ENCODE assay signal across 13 cellular contexts in genomic region chr16:59632266-59632855, GRCh38.
DNase-seq lines count a peak whose midpoint lies in the region; ATAC-seq and TF ChIP-seq lines count a peak whose summit lies in the region.
"Had no signal": no experiment of that assay in that cellular context is flagged by ENCODE, and none has a peak within 500 bp of the region (broad histone marks: within the 10 kb centered on the region; RNA-seq: fewer than 3 reads in every experiment).

No MANE protein-coding gene starts in this region.

- H3K4me3 ChIP-seq in esophagus muscularis mucosa (no peak overlapping the region), HAP-1 (no peak overlapping the region)
- H3K4me3 ChIP-seq: left ventricle myocardium inferior had no signal

- intact Hi-C loops in esophagus muscularis mucosa (cut with DNase I): no loop called here

- in situ Hi-C loops in HAP-1 (cut with MboI; ENCODE audit: low sequenced_read_pairs): no loop called here

- peaks cover 0 to 51% (median 40%) of the 10 kb centered on the region in 4 donors for H3K4me1 ChIP-seq in esophagus muscularis mucosa
- H3K4me1 ChIP-seq in HAP-1: peaks cover 10% of the 10 kb centered on the region
- H3K4me1 ChIP-seq: left ventricle myocardium inferior had no signal

- no peak for ATAC-seq in HG03025 (IDR thresholded peaks at IDR 0.05; ENCODE audit: low FRiP score, unreplicated experiment)
- ATAC-seq in HG02852 (IDR thresholded peaks at IDR 0.05; ENCODE audit: unreplicated experiment): no peak

- H3K27ac ChIP-seq in esophagus muscularis mucosa (replicated peaks in 1 of 4): peak overlapping the region; percentile 53 to 70 (median 60)
- H3K27ac ChIP-seq: left ventricle myocardium inferior had no signal

- H3K36me3 ChIP-seq in esophagus muscularis mucosa (no peaks in the 10 kb centered on the region), HAP-1 (replicated peaks) (no peaks in the 10 kb centered on the region)
- H3K36me3 ChIP-seq: left ventricle myocardium inferior had no signal

- no peaks in the 10 kb centered on the region for H3K9me3 ChIP-seq in esophagus muscularis mucosa
- H3K9me3 ChIP-seq in HAP-1: no peaks in the 10 kb centered on the region

- no peak for TF ChIP-seq EP300 in esophagus muscularis mucosa (IDR thresholded peaks at IDR 0.05)

- 40% methylated on average over 3 of the region's 3 CpGs for WGBS in esophagus muscularis mucosa

- DNase-seq in EH (ENCODE audit: low read depth): peak; percentile 93
- peak; percentile 76 for DNase-seq in RPMI7951 (ENCODE audit: low read depth)
- DNase-seq in esophagus muscularis mucosa (ENCODE audit: extremely low spot score): no peak
- peak; percentile 22 for DNase-seq in non-pigmented ciliary epithelial cell (ENCODE audit: low read depth)
- no peak for DNase-seq in HAP-1 (ENCODE audit: low spot score in 2 of 2)
- no peak for DNase-seq in cerebellar cortex (ENCODE audit: low spot score)
- DNase-seq: DMS79, left ventricle myocardium inferior, NCI-H1048, NCI-H510A treated with DMSO at 0.1 percent for 48 hours, RPMI8226 had no signal

- H3K27me3 ChIP-seq in esophagus muscularis mucosa (no peaks in the 10 kb centered on the region), HAP-1 (ENCODE audit: low read depth) (no peaks in the 10 kb centered on the region)

- TF ChIP-seq POLR2A in esophagus muscularis mucosa (IDR thresholded peaks at IDR 0.05; ENCODE audit: low read depth): no peak

- no peak for TF ChIP-seq CTCF in esophagus muscularis mucosa (IDR thresholded peaks at IDR 0.05)

Comparison
In these comparisons a context has a peak if more than half of its experiments do, and no peak if none do; other contexts are left out.
1. DNase-seq: peak in EH (single experiment), RPMI7951 (single experiment) and non-pigmented ciliary epithelial cell (single experiment); none in esophagus muscularis mucosa (single experiment), HAP-1 (0 of 2) and cerebellar cortex (single experiment).